8 cellular contexts compared by ENCODE assay signal in genomic region chr9:22008662-22009562, GRCh38. TPM values are rescaled to one million over a fixed set of nuclear protein-coding genes. Genes with fewer than 3 reads are reported as not detected.
DNase-seq lines count a peak whose midpoint lies in the region; TF ChIP-seq lines count a peak whose summit lies in the region.

Gene CDKN2B (minus strand): TSS chr9:22009305. CDS start chr9:22008953, 352 bp downstream.

- H2AFZ ChIP-seq in GM23248 (peak within 1 kb of the TSS; percentile 92), SK-N-SH (ENCODE audit: low read depth) (peak within 1 kb of the TSS; percentile 93)

- H3K79me2 ChIP-seq in GM23248 (ENCODE audit: insufficient read depth) (peaks cover 40% of the 10 kb centered on the region), SK-N-SH (ENCODE audit: insufficient read depth) (no peaks in the 10 kb centered on the region; the same call in 1 of the 2 replicates)

- H3K9me3 ChIP-seq in GM23248 (ENCODE audit: low read depth), result no peaks in the 10 kb centered on the region
- no peaks in the 10 kb centered on the region for H3K9me3 ChIP-seq in SK-N-SH
- no peaks in the 10 kb centered on the region for H3K9me3 ChIP-seq in right atrium auricular region
- H3K9me3 ChIP-seq in prostate gland, result no peaks in the 10 kb centered on the region

- CTCF ChIA-PET in SK-N-SH (lab: Yijun Ruan, JAX), result interaction anchor here (0.6 to 5.8 kb wide), 39 partner anchors 9 to 1817 kb away, joined by 3 to 109 read pairs (median 6); partner anchors contain the start of genes CDKN2A, CDKN2B-AS1, ELAVL2 and MTAP

- H3K27ac ChIP-seq in GM23248 (peak within 1 kb of the TSS; percentile 94), SK-N-SH (ENCODE audit: low read depth in 2 of 2, low read length in 1 of 2) (peak within 1 kb of the TSS; percentile 64 to 90), right atrium auricular region (peak within 1 kb of the TSS; percentile 87), prostate gland (peak within 1 kb of the TSS; percentile 89 to 92)

- 2% methylated on average over 72 to 74 of the region's 91 CpGs for WGBS in GM23248 (ENCODE audit: low coverage in 1 of 2, low lambda C conversion rate in 2 of 2, missing lambda C conversion rate in 2 of 2), 2 experiments
- WGBS in SK-N-SH (ENCODE audit: low lambda C conversion rate), result 1% methylated on average over 32 of the region's 91 CpGs
- WGBS in prostate gland, result under 1% methylated on average over 73 of the region's 91 CpGs

- H3K4me3 ChIP-seq in GM23248 (peak within 1 kb of the TSS; percentile 94), SK-N-SH (ENCODE audit: low read depth in 2 of 2, low read length in 1 of 2) (peak within 1 kb of the TSS; percentile 79 to 82), right atrium auricular region (peak within 1 kb of the TSS; percentile 55 to 78), prostate gland (peak within 1 kb of the TSS; percentile 49 to 66)

- peaks cover 25% of the 10 kb centered on the region for H3K4me1 ChIP-seq in GM23248 (ENCODE audit: insufficient read depth)
- peaks cover 0 to 16% of the 10 kb centered on the region in 2 experiments; a peak in 2 of 4 replicates for H3K4me1 ChIP-seq in SK-N-SH (ENCODE audit: control insufficient read depth in 1 of 2, insufficient read depth in 2 of 2, low read depth in 1 of 2, low read length in 1 of 2)
- peaks cover 0 to 17% of the 10 kb centered on the region in 2 donors for H3K4me1 ChIP-seq in right atrium auricular region
- H3K4me1 ChIP-seq in prostate gland (replicated peaks), result no peaks in the 10 kb centered on the region

- no peaks in the 10 kb centered on the region for H3K36me3 ChIP-seq in GM23248 (ENCODE audit: low read depth)
- peaks cover 0 to 4% of the 10 kb centered on the region in 2 experiments for H3K36me3 ChIP-seq in SK-N-SH (replicated peaks in 1 of 2; ENCODE audit: control insufficient read depth in 1 of 2, insufficient read depth in 2 of 2, low read length in 1 of 2)
- H3K36me3 ChIP-seq in right atrium auricular region, result no peaks in the 10 kb centered on the region
- no peaks in the 10 kb centered on the region for H3K36me3 ChIP-seq in prostate gland

- H4K20me1 ChIP-seq in GM23248 (ENCODE audit: insufficient read depth) (no peaks in the 10 kb centered on the region), SK-N-SH (ENCODE audit: insufficient read depth) (no peaks in the 10 kb centered on the region)

- no peaks in the 10 kb centered on the region for H3K9me2 ChIP-seq in GM23248 (ENCODE audit: insufficient read depth)
- H3K9me2 ChIP-seq in SK-N-SH, result no peaks in the 10 kb centered on the region

- H3K4me2 ChIP-seq in GM23248 (ENCODE audit: unreplicated experiment), result peak within 1 kb of the TSS; percentile 94
- H3K4me2 ChIP-seq in SK-N-SH, result peak within 1 kb of the TSS; percentile 90

- intact Hi-C loops in prostate gland (cut with DNase I), result loop anchor here (5.0 to 10.0 kb wide), 2 partner anchors 197 to 674 kb away; partner anchors contain the start of gene KLHL9

- no peak for TF ChIP-seq EP300 in SK-N-SH (IDR thresholded peaks at IDR 0.05; ENCODE audit: borderline replicate concordance in 1 of 2, low read depth in 1 of 2, low read length in 1 of 2)

- TF ChIP-seq RAD21 in SK-N-SH (IDR thresholded peaks at IDR 0.05; ENCODE audit: low read length), result peak; percentile 53

- peak; percentile 58 for DNase-seq in G401 (ENCODE audit: low spot score)
- peak; percentile 98 for DNase-seq in GM23248
- DNase-seq in LHCN-M2 (ENCODE audit: low read depth), result peak; percentile 97
- peak; percentile 97 for DNase-seq in SK-N-SH
- peak in 57 of 58 donors; percentile 21 to 94 (median 82) for DNase-seq in anterior cingulate cortex (lab: John Stamatoyannopoulos, UW)
- DNase-seq in right atrium auricular region (ENCODE audit: low spot score), result peak; percentile 93
- DNase-seq in prostate gland (ENCODE audit: low spot score), result peak; percentile 94
- no peak for DNase-seq in AML-193 (lab: John Stamatoyannopoulos, UW)

- TF ChIP-seq POLR2A in prostate gland (IDR thresholded peaks at IDR 0.05), result peak; percentile 61

- no peaks in the 10 kb centered on the region for H3K27me3 ChIP-seq in GM23248 (replicated peaks; ENCODE audit: insufficient read depth)
- H3K27me3 ChIP-seq in SK-N-SH (ENCODE audit: insufficient read depth), result no peaks in the 10 kb centered on the region; the same call in 1 of the 2 replicates
- H3K27me3 ChIP-seq in right atrium auricular region, result peaks cover 0 to 14% of the 10 kb centered on the region in 2 donors
- peaks cover 8% of the 10 kb centered on the region for H3K27me3 ChIP-seq in prostate gland (replicated peaks; ENCODE audit: insufficient read depth)

- POLR2A ChIA-PET in SK-N-SH (lab: Yijun Ruan, JAX), result interaction anchor here (0.7 to 1.4 kb wide), 3 partner anchors 14 to 39 kb away, joined by 3 read pairs; partner anchors contain the start of genes CDKN2A and CDKN2B-AS1

- in situ Hi-C loops in G401 (cut with HindIII; ENCODE audit: low sequenced_read_pairs) (no loop called here), GM23248 (cut with MboI) (loop anchor here (10.0 kb wide), 1 partner anchor 194 kb away; no protein-coding TSS in a partner anchor)

- TF ChIP-seq CTCF in SK-N-SH (IDR thresholded peaks at IDR 0.05) (peak; percentile 93), right atrium auricular region (IDR thresholded peaks at IDR 0.05) (peak; percentile 70 to 91), prostate gland (IDR thresholded peaks at IDR 0.05) (peak; percentile 73 to 91 (median 86))

- H3K9ac ChIP-seq in GM23248, result peak within 1 kb of the TSS; percentile 90
- peak within 1 kb of the TSS; percentile 77 for H3K9ac ChIP-seq in SK-N-SH

- peaks cover 13% of the 10 kb centered on the region for H3F3A ChIP-seq in GM23248 (ENCODE audit: insufficient read depth)
- peaks cover 9% of the 10 kb centered on the region for H3F3A ChIP-seq in SK-N-SH (replicated peaks; ENCODE audit: insufficient read depth)

TF ChIP-seq in SK-N-SH, 30 proteins besides CTCF, POLR2A, EP300 and RAD21 (continues in another document):
- TF ChIP-seq RCOR1 (IDR thresholded peaks at IDR 0.05; ENCODE audit: low read length) (peak; percentile 79), USF2 (IDR thresholded peaks at IDR 0.05; ENCODE audit: borderline replicate concordance, low read depth, low read length) (peak; percentile 52; the same call in 1 of the 2 replicates), GATA2 (CRISPR knock-in tag; IDR thresholded peaks at IDR 0.05) (peak; percentile 28; the same call in 1 of the 2 replicates), RFX5 (IDR thresholded peaks at IDR 0.05; ENCODE audit: low read length) (no peak), PBX3 (IDR thresholded peaks at IDR 0.05) (no peak), USF1 (IDR thresholded peaks at IDR 0.05; ENCODE audit: borderline replicate concordance, low read depth) (peak; percentile 59; the same call in 1 of the 2 replicates), SMC3 (IDR thresholded peaks at IDR 0.05; ENCODE audit: low read depth, low read length) (peak; percentile 59), SIN3A (IDR thresholded peaks at IDR 0.05; ENCODE audit: borderline replicate concordance, low read depth, low read length) (peak; percentile 79; the same call in 1 of the 2 replicates), MAX (IDR thresholded peaks at IDR 0.05; ENCODE audit: low read depth) (peak; percentile 9; the same call in 1 of the 2 replicates), NRF1 (IDR thresholded peaks at IDR 0.05; ENCODE audit: low read depth, low read length) (peak; percentile 85), TAF1 (IDR thresholded peaks at IDR 0.05; ENCODE audit: borderline replicate concordance, low read depth, low read length) (peak; percentile 77), TCF12 (IDR thresholded peaks at IDR 0.05) (0 out of 2 replicates have a peak, but pooled peaks have one; percentile 2), POLR2AphosphoS5 (IDR thresholded peaks at IDR 0.05; ENCODE audit: low read depth, low read length) (peak; percentile 68), MXI1 (IDR thresholded peaks at IDR 0.05; ENCODE audit: low read depth, low read length) (peak; percentile 77), TEAD4 (IDR thresholded peaks at IDR 0.05; ENCODE audit: borderline replicate concordance, insufficient read depth) (0 out of 2 replicates have a peak, but pooled peaks have one; percentile 16)

RNA-seq across cellular contexts. Expression of gene CDKN2B, which starts in this region (rescaled TPM):
- 0.61 and 2.6 TPM in 2 replicates for total RNA-seq in G401 (2014; rRNA removed; shearing (Covaris generic))
- total RNA-seq in GM23248 (2014; rRNA removed; shearing (Covaris generic)), result 5.3 and 10.6 TPM in 2 replicates
- 6.7 and 8.9 TPM in 2 replicates for polyA plus RNA-seq in GM23248 (2016; fragmentation: Nextera tagmentation; extraction: Ambion mirVana)
- 8.8 and 14.2 TPM in 2 replicates for total RNA-seq in LHCN-M2 (2014; rRNA removed)
- 7.7 TPM for polyA plus RNA-seq in LHCN-M2 (2012)
- 6.3 and 6.4 TPM in 2 replicates for polyA plus RNA-seq in SK-N-SH (2012; rRNA removed)
- polyA plus RNA-seq in SK-N-SH (2012; cell fraction: cytosol; rRNA removed), result 6.8 and 6.9 TPM in 2 replicates
- polyA plus RNA-seq in SK-N-SH (2012; cell fraction: nucleus; rRNA removed), result 12.6 and 14.9 TPM in 2 replicates
- 1 to 10 TPM; 2.5 to 3.9 TPM for total RNA-seq in right atrium auricular region
- 1 to 10 TPM; 5.4 to 8.8 TPM for total RNA-seq in prostate gland

Comparison
In these comparisons a context has a peak if more than half of its experiments do, and no peak if none do; other contexts are left out.
1. DNase-seq: peak in G401 (single experiment), GM23248 (single experiment), LHCN-M2 (single experiment), SK-N-SH (single experiment), anterior cingulate cortex (57 of 58), right atrium auricular region (single experiment) and prostate gland (single experiment); none in AML-193 (0 of 2).
2. Peak in every context shown above with its lines, with median percentiles within 50 percentile points of each other: H3K27ac ChIP-seq, H3K4me3 ChIP-seq and CTCF ChIP-seq.